9 cellular contexts compared by ENCODE assay signal in genomic region chrX:40945366-40945713, GRCh38.
DNase-seq lines count a peak whose midpoint lies in the region; ATAC-seq, FAIRE-seq and TF ChIP-seq lines count a peak whose summit lies in the region.
"Had no signal": no experiment of that assay in that cellular context is flagged by ENCODE, and none has a peak within 500 bp of the region (broad histone marks: within the 10 kb centered on the region; RNA-seq: fewer than 3 reads in every experiment).

No MANE protein-coding gene starts in this region.

- TF ChIP-seq CTCF in osteocyte (IDR thresholded peaks at IDR 0.05): no peak
- TF ChIP-seq CTCF in CD8-positive, alpha-beta T cell (IDR thresholded peaks at IDR 0.05): no peak

- peak overlapping the region; percentile 1 for H3K4me3 Mint-ChIP-seq in osteocyte (ENCODE audit: unreplicated experiment)
- H3K4me3 Mint-ChIP-seq in CD8-positive, alpha-beta T cell: no peak overlapping the region
- H3K4me3 Mint-ChIP-seq: stimulated activated naive CD8-positive, alpha-beta T cell treated with anti-CD3 and anti-CD28 coated beads, Interleukin-15, Interleukin-2, amounts not matched to agents 100 ng/mL and 50 ng/mL, for 24 hours had no signal

- no peak overlapping the region for H3K4me3 ChIP-seq in CD8-positive, alpha-beta T cell (ENCODE audit: low read depth, low read length)

- POLR2A ChIA-PET in CD8-positive, alpha-beta T cell (lab: Charles Lee): no interaction called here

- H3K9me3 Mint-ChIP-seq in osteocyte (ENCODE audit: unreplicated experiment): peaks cover 7% of the 10 kb centered on the region
- peaks cover 2% of the 10 kb centered on the region for H3K9me3 Mint-ChIP-seq in CD8-positive, alpha-beta T cell

- intact Hi-C loops in CD8-positive, alpha-beta T cell (cut with DNase I, micrococcal nuclease): no loop called here

- H3K27me3 ChIP-seq in CD8-positive, alpha-beta T cell (ENCODE audit: insufficient read depth, low read length): no peaks in the 10 kb centered on the region

- no peak for DNase-seq in GM19239 (ENCODE audit: insufficient read length, low spot score)
- DNase-seq in NCI-H2107 (lab: John Stamatoyannopoulos, UW): peak; percentile 41
- peak; percentile 16 to 67 for DNase-seq in dermis microvascular lymphatic vessel endothelial cell (ENCODE audit: low read depth in 2 of 2)
- DNase-seq in osteocyte (ENCODE audit: extremely low spot score, unreplicated experiment): no peak
- no peak for DNase-seq in C1 segment of cervical spinal cord (lab: John Stamatoyannopoulos, UW)
- DNase-seq in CD8-positive, alpha-beta T cell: no peak
- no peak for DNase-seq in NCI-H1436 (lab: John Stamatoyannopoulos, UW)

- H3K36me3 Mint-ChIP-seq in osteocyte (ENCODE audit: unreplicated experiment): no peaks in the 10 kb centered on the region
- no peaks in the 10 kb centered on the region for H3K36me3 Mint-ChIP-seq in CD8-positive, alpha-beta T cell

- H3K9me3 ChIP-seq in CD8-positive, alpha-beta T cell (ENCODE audit: low read length): no peaks in the 10 kb centered on the region

- ATAC-seq in CD8-positive, alpha-beta T cell: no peak
- ATAC-seq in HG03565 (IDR thresholded peaks at IDR 0.05; ENCODE audit: unreplicated experiment): no peak

- no peaks in the 10 kb centered on the region for H3K36me3 ChIP-seq in CD8-positive, alpha-beta T cell (ENCODE audit: insufficient read depth, low read length)

- H3K4me1 Mint-ChIP-seq in osteocyte (ENCODE audit: unreplicated experiment): peaks cover 23% of the 10 kb centered on the region
- peaks cover 1% of the 10 kb centered on the region for H3K4me1 Mint-ChIP-seq in CD8-positive, alpha-beta T cell (ENCODE audit: low read depth)

- no peaks in the 10 kb centered on the region for H3K27me3 Mint-ChIP-seq in osteocyte (ENCODE audit: unreplicated experiment)
- no peaks in the 10 kb centered on the region for H3K27me3 Mint-ChIP-seq in CD8-positive, alpha-beta T cell (ENCODE audit: low read depth)
- H3K27me3 Mint-ChIP-seq: stimulated activated naive CD8-positive, alpha-beta T cell treated with anti-CD3 and anti-CD28 coated beads, Interleukin-15, Interleukin-2, amounts not matched to agents 100 ng/mL and 50 ng/mL, for 24 hours had no signal

- H3K4me1 ChIP-seq in CD8-positive, alpha-beta T cell (ENCODE audit: insufficient read depth, low read length): no peaks in the 10 kb centered on the region

- CTCF ChIA-PET in CD8-positive, alpha-beta T cell (lab: Charles Lee): no interaction called here

- FAIRE-seq in GM19239 (lab: Jason Lieb, UNC): peak; percentile 78

- H3K27ac Mint-ChIP-seq in osteocyte (ENCODE audit: unreplicated experiment): peak overlapping the region; percentile 68
- no peak overlapping the region for H3K27ac Mint-ChIP-seq in CD8-positive, alpha-beta T cell
- H3K27ac Mint-ChIP-seq: stimulated activated naive CD8-positive, alpha-beta T cell treated with anti-CD3 and anti-CD28 coated beads, Interleukin-15, Interleukin-2, amounts not matched to agents 100 ng/mL and 50 ng/mL, for 24 hours had no signal

- no peak overlapping the region for H3K27ac ChIP-seq in CD8-positive, alpha-beta T cell (ENCODE audit: low read depth, low read length)

Comparison
In these comparisons a context has a peak if more than half of its experiments do, and no peak if none do; other contexts are left out.
1. DNase-seq: peak in NCI-H2107 (single experiment) and dermis microvascular lymphatic vessel endothelial cell (2 of 2); none in GM19239 (single experiment), osteocyte (single experiment), C1 segment of cervical spinal cord (0 of 14), CD8-positive, alpha-beta T cell (0 of 7) and NCI-H1436 (single experiment).